In the genomic region with DNA sequence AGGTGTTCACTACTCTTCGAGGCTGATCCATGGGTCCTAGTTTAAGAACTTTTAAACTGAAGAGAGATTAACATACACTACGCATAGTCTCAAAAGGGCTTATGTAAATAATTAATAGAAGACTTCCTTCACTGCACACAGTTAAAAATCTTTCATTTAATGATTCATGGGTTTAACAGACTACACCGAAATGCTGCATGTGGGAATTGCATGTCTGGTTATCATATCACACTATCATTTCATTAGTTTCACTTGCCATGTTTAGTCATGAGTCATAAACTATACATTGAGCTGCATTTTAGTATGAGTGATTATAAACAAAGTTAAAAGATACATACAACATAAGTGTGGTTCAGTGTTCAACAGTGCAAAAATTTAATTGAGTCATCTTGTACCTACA, we compare ENCODE assay signal across 9 cellular contexts. TPM values are rescaled to one million over a fixed set of nuclear protein-coding genes. Genes with fewer than 3 reads are reported as not detected.
DNase-seq lines count a peak whose midpoint lies in the region; ATAC-seq and TF ChIP-seq lines count a peak whose summit lies in the region.
"Had no signal": no experiment of that assay in that cellular context is flagged by ENCODE, and none has a peak within 500 bp of the region (broad histone marks: within the 10 kb centered on the region; RNA-seq: fewer than 3 reads in every experiment).

No MANE protein-coding gene starts in this region.

- no peak overlapping the region for H2BK15ac ChIP-seq in IMR-90 (ENCODE audit: low read depth, low read length)

- H3K4me1 Mint-ChIP-seq in HFFc6 (ENCODE audit: low read depth) (peaks cover 58% of the 10 kb centered on the region), natural killer cell (peaks cover 19 to 32% of the 10 kb centered on the region in 2 donors)

- H3K9me1 ChIP-seq in IMR-90 (ENCODE audit: insufficient read depth, low read length): no peaks in the 10 kb centered on the region; the same call in 1 of the 2 replicates

- CTCF ChIA-PET in IMR-90 (lab: Yijun Ruan, JAX): no interaction called here

- H3K9me3 Mint-ChIP-seq in HFFc6 (no peaks in the 10 kb centered on the region), natural killer cell (no peaks in the 10 kb centered on the region)

- H4K5ac ChIP-seq in IMR-90 (ENCODE audit: low read depth, low read length): no peak overlapping the region

- no peak overlapping the region for H3K27ac ChIP-seq in IMR-90 (ENCODE audit: insufficient read depth, low read length)
- no peak overlapping the region for H3K27ac ChIP-seq in right atrium auricular region

- no peak for TF ChIP-seq POLR2A in IMR-90 (IDR thresholded peaks at IDR 0.05; ENCODE audit: low read depth, low read length)

- H4K91ac ChIP-seq in IMR-90 (ENCODE audit: insufficient read depth, low read depth, low read length): no peak overlapping the region

- H3K4me2 ChIP-seq in IMR-90 (ENCODE audit: low read depth, low read length): no peak overlapping the region

- no peak overlapping the region for H3K56ac ChIP-seq in IMR-90 (ENCODE audit: extremely low read depth, insufficient read depth, low read length)

- H3K4me1 ChIP-seq in IMR-90 (ENCODE audit: control insufficient read depth, insufficient read depth, low read length) (peaks cover 6% of the 10 kb centered on the region; the same call in 1 of the 2 replicates), right atrium auricular region (no peaks in the 10 kb centered on the region)

- ATAC-seq in GM18907 (IDR thresholded peaks at IDR 0.05; ENCODE audit: unreplicated experiment): peak; percentile 92
- peak; percentile 50 for ATAC-seq in IMR-90 (ENCODE audit: low read depth)
- ATAC-seq in natural killer cell: peak; percentile 72 to 82 (median 74)

- H2AK5ac ChIP-seq in IMR-90 (ENCODE audit: low read depth, low read length): no peak overlapping the region

- H3K27me3 ChIP-seq in IMR-90 (ENCODE audit: control insufficient read depth, insufficient read depth, low read length): no peaks in the 10 kb centered on the region
- no peaks in the 10 kb centered on the region for H3K27me3 ChIP-seq in right atrium auricular region
- H3K27me3 ChIP-seq: SJSA1 had no signal

- no CpG with 5 or more reads among the region's 3 CpGs for WGBS in IMR-90 (ENCODE audit: extremely low coverage in 2 of 2, insufficient read length in 1 of 2), 2 experiments

- no peak overlapping the region for H4K8ac ChIP-seq in IMR-90 (ENCODE audit: low read depth in 2 of 2, low read length in 2 of 2)

- H3K4ac ChIP-seq in IMR-90 (ENCODE audit: low read depth, low read length): no peak overlapping the region

- H3K4me3 ChIP-seq in IMR-90 (ENCODE audit: insufficient read depth, low read depth, low read length) (no peak overlapping the region), right atrium auricular region (no peak overlapping the region)
- H3K4me3 ChIP-seq: SJSA1 had no signal

- intact Hi-C loops in IMR-90 (cut with micrococcal nuclease) (no loop called here), natural killer cell (cut with micrococcal nuclease) (no loop called here)

- H3K36me3 ChIP-seq in IMR-90 (ENCODE audit: control insufficient read depth, insufficient read depth, low read length) (peaks cover 5% of the 10 kb centered on the region), right atrium auricular region (peaks cover 16% of the 10 kb centered on the region)

- H3K4me3 Mint-ChIP-seq in HFFc6: peak overlapping the region; percentile 55
- no peak overlapping the region for H3K4me3 Mint-ChIP-seq in natural killer cell

- H2BK120ac ChIP-seq in IMR-90 (ENCODE audit: low read depth, low read length): no peak overlapping the region

- H3K14ac ChIP-seq in IMR-90 (replicated peaks; ENCODE audit: low read depth, low read length): no peak overlapping the region

- H2BK5ac ChIP-seq in IMR-90 (ENCODE audit: low read depth, low read length, poor library complexity, severe bottlenecking): peak overlapping the region; percentile 78

- peaks cover 8% of the 10 kb centered on the region; the same call in 1 of the 2 replicates for H4K20me1 ChIP-seq in IMR-90 (ENCODE audit: insufficient read depth, low read length)

- TF ChIP-seq CTCF in HFFc6 (IDR thresholded peaks at IDR 0.05) (no peak), IMR-90 (conservative IDR thresholded peaks at IDR 0.05; ENCODE audit: low read depth, low read length) (no peak), natural killer cell (IDR thresholded peaks at IDR 0.05) (no peak), right atrium auricular region (IDR thresholded peaks at IDR 0.05) (no peak)

- in situ Hi-C loops in IMR-90 (cut with MboI; ENCODE audit: low sequenced_read_pairs): no loop called here

- H2BK20ac ChIP-seq in IMR-90 (ENCODE audit: low read depth, low read length): no peak overlapping the region

- DNase-seq in HFFc6 (no peak), IMR-90 (peak; percentile 76), natural killer cell (no peak), Kasumi-1 (lab: John Stamatoyannopoulos, UW) (no peak), right atrium auricular region (ENCODE audit: low spot score) (no peak), putamen (ENCODE audit: low spot score) (no peak), SIG-M5 (lab: John Stamatoyannopoulos, UW) (no peak)

- TF ChIP-seq RAD21 in IMR-90 (IDR thresholded peaks at IDR 0.05; ENCODE audit: low read length): no peak

- no peak overlapping the region for H2AFZ ChIP-seq in IMR-90 (replicated peaks; ENCODE audit: low read length, poor library complexity)

- H2AK9ac ChIP-seq in IMR-90 (replicated peaks; ENCODE audit: low read depth, low read length, poor library complexity): no peak overlapping the region

- no TSS peak for BruUV-seq in IMR-90 (replicated peaks; lab: Mats Ljungman, UMichigan)

- POLR2A ChIA-PET in IMR-90 (lab: Charles Lee; ENCODE audit: unreplicated experiment): no interaction called here

- peaks cover 6 to 36% of the 10 kb centered on the region in 2 experiments for H3K79me1 ChIP-seq in IMR-90 (ENCODE audit: low read depth in 1 of 2, low read length in 2 of 2)

- no peak overlapping the region for H3K9ac ChIP-seq in IMR-90 (ENCODE audit: low read depth, low read length)

- H3K27ac Mint-ChIP-seq in HFFc6: peak overlapping the region; percentile 69
- H3K27ac Mint-ChIP-seq in natural killer cell: peak overlapping the region; percentile 73 to 86

- no peak overlapping the region for H3K18ac ChIP-seq in IMR-90 (ENCODE audit: low read depth, low read length)

- H3K23ac ChIP-seq in IMR-90 (ENCODE audit: low read depth, low read length): no peak overlapping the region; the same call in 1 of the 2 replicates

- dilution Hi-C loops in IMR-90 (cut with HindIII; ENCODE audit: low sequenced_read_pairs, unreplicated experiment): no loop called here

- no peaks in the 10 kb centered on the region for H3K9me3 ChIP-seq in IMR-90 (ENCODE audit: control insufficient read depth, insufficient read depth, low read length)
- H3K9me3 ChIP-seq in right atrium auricular region: no peaks in the 10 kb centered on the region
- H3K9me3 ChIP-seq: SJSA1 had no signal

- H3K36me3 Mint-ChIP-seq in HFFc6 (ENCODE audit: low read depth) (peaks cover 49% of the 10 kb centered on the region), natural killer cell (no peaks in the 10 kb centered on the region)

- H3K27me3 Mint-ChIP-seq in HFFc6 (ENCODE audit: insufficient read depth) (peaks cover 6% of the 10 kb centered on the region), natural killer cell (ENCODE audit: low read depth in 2 of 2) (no peaks in the 10 kb centered on the region)

TF ChIP-seq in IMR-90, 13 proteins besides CTCF, POLR2A, EP300 and RAD21:
- TF ChIP-seq SMC3 (IDR thresholded peaks at IDR 0.05; ENCODE audit: low read depth, low read length): no peak
- TF ChIP-seq FOS (IDR thresholded peaks at IDR 0.05; ENCODE audit: low read depth, low read length): peak; percentile 56

RNA-seq across cellular contexts. Expression of gene GLS, which starts 31.2 kb away (rescaled TPM):
- total RNA-seq in HFFc6 (2021; fragmentation: NEBNext Ultra II Directional; extraction: Animal tissue kit (Norgen Biotek cat#: 25700)): 100 to 1,000 TPM; 191 to 431 (median 201) TPM
- 130 and 279 TPM in 2 replicates for total RNA-seq in IMR-90 (2012; rRNA removed)
- 63.2 and 87.5 TPM in 2 replicates for polyA plus RNA-seq in IMR-90 (2012; rRNA removed)
- 10.3 and 16.9 TPM in 2 replicates for polyA plus RNA-seq in IMR-90 (2012; cell fraction: cytosol; rRNA removed)
- polyA plus RNA-seq in IMR-90 (2012; cell fraction: nucleus; rRNA removed; ENCODE audit: low replicate concordance): 45.0 and 212 TPM in 2 replicates
- 100 to 1,000 TPM; 279 to 322 (median 285) TPM for total RNA-seq in natural killer cell
- 10 to 100 TPM; 53.7 to 77.2 TPM for total RNA-seq in right atrium auricular region
